18 cellular contexts compared by ENCODE assay signal in the genomic region with DNA sequence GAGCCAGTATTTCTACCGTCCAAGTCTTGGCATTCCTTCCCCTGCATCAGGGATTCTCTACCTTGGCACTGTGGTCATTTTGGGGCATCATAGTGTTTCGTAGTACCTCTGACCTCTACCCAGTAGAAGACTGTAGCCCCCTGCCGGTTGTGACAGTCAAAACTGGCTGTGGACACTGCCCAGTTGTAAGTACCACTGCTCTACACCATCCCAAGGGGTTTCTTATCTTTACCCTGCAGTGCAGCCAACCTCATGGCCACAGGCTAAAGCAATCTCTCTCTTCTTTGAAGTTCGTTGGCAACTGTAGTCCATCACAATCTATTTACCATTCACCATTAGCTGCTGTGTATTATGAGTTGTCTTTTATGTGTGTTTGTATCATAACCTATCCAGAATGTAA. TPM values are rescaled to one million over a fixed set of nuclear protein-coding genes. Genes with fewer than 3 reads are reported as not detected.
DNase-seq lines count a peak whose midpoint lies in the region; ATAC-seq and TF ChIP-seq lines count a peak whose summit lies in the region.
"Had no signal": no experiment of that assay in that cellular context is flagged by ENCODE, and none has a peak within 500 bp of the region (broad histone marks: within the 10 kb centered on the region; RNA-seq: fewer than 3 reads in every experiment).

No MANE protein-coding gene starts in this region.

- ATAC-seq in WTC11 = 0 out of 2 replicates have a peak, but pooled peaks have one; percentile 30
- ATAC-seq: upper lobe of right lung had no signal

- H3K27me3 ChIP-seq in esophagus squamous epithelium = no peaks in the 10 kb centered on the region
- H3K27me3 ChIP-seq: BLaER1, brain microvascular endothelial cell, upper lobe of right lung had no signal

- TF ChIP-seq CTCF in GM12865 (IDR thresholded peaks at IDR 0.05; ENCODE audit: insufficient read depth, low read depth, low read length, missing control alignments) (peak; percentile 14), WTC11 (IDR thresholded peaks at IDR 0.05) (no peak), esophagus squamous epithelium (IDR thresholded peaks at IDR 0.05) (no peak)

- no peak overlapping the region for H3K4me3 Mint-ChIP-seq in WTC11

- CTCF ChIA-PET in WTC11 (lab: Charles Lee) = no interaction called here

- no peak overlapping the region for H3K27ac Mint-ChIP-seq in WTC11

- H3K4me1 ChIP-seq in esophagus squamous epithelium = no peaks in the 10 kb centered on the region
- H3K4me1 ChIP-seq: BLaER1, upper lobe of right lung had no signal

- H3K9me3 ChIP-seq in esophagus squamous epithelium = no peaks in the 10 kb centered on the region
- H3K9me3 ChIP-seq: BLaER1, upper lobe of right lung had no signal

- peaks cover 17% of the 10 kb centered on the region for H3K4me1 Mint-ChIP-seq in WTC11

- POLR2A ChIA-PET in WTC11 (lab: Charles Lee) = no interaction called here

- no peak overlapping the region for H3K4me3 ChIP-seq in GM12865 (ENCODE audit: low read depth, low read length)
- no peak overlapping the region for H3K4me3 ChIP-seq in esophagus squamous epithelium
- H3K4me3 ChIP-seq: BLaER1, upper lobe of right lung had no signal

- DNase-seq in CMK (ENCODE audit: low read depth) (peak; percentile 35), GM12865 (ENCODE audit: low read depth) (peak; percentile 39), NAMALWA (ENCODE audit: low spot score) (peak; percentile 11), WTC11 (ENCODE audit: low spot score) (no peak), NCI-H2171 treated with DMSO at 0.1 percent for 48 hours (lab: John Stamatoyannopoulos, UW) (no peak), 8988T (no peak), esophagus squamous epithelium (lab: John Stamatoyannopoulos, UW) (no peak)
- DNase-seq: activated CD4-positive, alpha-beta T cell treated with anti-CD3 and anti-CD28 coated beads, Interleukin-2, amount 50 U/mL, for 1 hour; activated CD8-positive, alpha-beta memory T cell treated with anti-CD3 and anti-CD28 coated beads, Interleukin-2, amount 50 U/mL, for 48 hours; brain microvascular endothelial cell; Kasumi-1; mammary epithelial cell; NCI-H1105 treated with DMSO at 0.1 percent for 48 hours; NCI-H774; nucleus accumbens; stimulated activated CD4-positive, alpha-beta T cell treated with anti-CD3 and anti-CD28 coated beads, Interleukin-12 subunit alpha, Interleukin-12 subunit beta, amount 100 ng/mL, for 4 hours; upper lobe of right lung had no signal

- no peaks in the 10 kb centered on the region for H3K27me3 Mint-ChIP-seq in WTC11 (ENCODE audit: low read depth)

- H3K36me3 Mint-ChIP-seq in WTC11 = no peaks in the 10 kb centered on the region

- no peak overlapping the region for H3K27ac ChIP-seq in esophagus squamous epithelium
- H3K27ac ChIP-seq: BLaER1, brain microvascular endothelial cell, upper lobe of right lung had no signal

- no peaks in the 10 kb centered on the region for H3K9me3 Mint-ChIP-seq in WTC11

- no peak for TF ChIP-seq POLR2A in esophagus squamous epithelium (IDR thresholded peaks at IDR 0.05)

- WGBS in esophagus squamous epithelium, 2 donors = 56 to 61% methylated on average over 4 of the region's 4 CpGs

- no peaks in the 10 kb centered on the region for H3K36me3 ChIP-seq in esophagus squamous epithelium
- H3K36me3 ChIP-seq: BLaER1, brain microvascular endothelial cell, upper lobe of right lung had no signal

- intact Hi-C loops in esophagus squamous epithelium (cut with DNase I) = no loop called here

TF ChIP-seq in WTC11, 78 proteins besides CTCF, POLR2A, EP300 and RAD21:
- TF ChIP-seq ZNF121 (CRISPR knock-in tag; IDR thresholded peaks at IDR 0.05) = no peak
- TF ChIP-seq IRF2 (CRISPR knock-in tag; IDR thresholded peaks at IDR 0.05; ENCODE audit: borderline replicate concordance, low read depth) = no peak
- TF ChIP-seq, protein P1, sequence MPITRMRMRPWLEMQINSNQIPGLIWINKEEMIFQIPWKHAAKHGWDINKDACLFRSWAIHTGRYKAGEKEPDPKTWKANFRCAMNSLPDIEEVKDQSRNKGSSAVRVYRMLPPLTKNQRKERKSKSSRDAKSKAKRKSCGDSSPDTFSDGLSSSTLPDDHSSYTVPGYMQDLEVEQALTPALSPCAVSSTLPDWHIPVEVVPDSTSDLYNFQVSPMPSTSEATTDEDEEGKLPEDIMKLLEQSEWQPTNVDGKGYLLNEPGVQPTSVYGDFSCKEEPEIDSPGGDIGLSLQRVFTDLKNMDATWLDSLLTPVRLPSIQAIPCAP (CRISPR knock-in tag; IDR thresholded peaks at IDR 0.05) = no peak
- TF ChIP-seq NFE2L1 (CRISPR knock-in tag; IDR thresholded peaks at IDR 0.05) = no peak
- TF ChIP-seq, protein P2, sequence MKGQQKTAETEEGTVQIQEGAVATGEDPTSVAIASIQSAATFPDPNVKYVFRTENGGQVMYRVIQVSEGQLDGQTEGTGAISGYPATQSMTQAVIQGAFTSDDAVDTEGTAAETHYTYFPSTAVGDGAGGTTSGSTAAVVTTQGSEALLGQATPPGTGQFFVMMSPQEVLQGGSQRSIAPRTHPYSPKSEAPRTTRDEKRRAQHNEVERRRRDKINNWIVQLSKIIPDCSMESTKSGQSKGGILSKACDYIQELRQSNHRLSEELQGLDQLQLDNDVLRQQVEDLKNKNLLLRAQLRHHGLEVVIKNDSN (CRISPR knock-in tag; IDR thresholded peaks at IDR 0.05) = no peak
- no peak for TF ChIP-seq ZNF423 (CRISPR knock-in tag; IDR thresholded peaks at IDR 0.05)
- TF ChIP-seq, protein P3, sequence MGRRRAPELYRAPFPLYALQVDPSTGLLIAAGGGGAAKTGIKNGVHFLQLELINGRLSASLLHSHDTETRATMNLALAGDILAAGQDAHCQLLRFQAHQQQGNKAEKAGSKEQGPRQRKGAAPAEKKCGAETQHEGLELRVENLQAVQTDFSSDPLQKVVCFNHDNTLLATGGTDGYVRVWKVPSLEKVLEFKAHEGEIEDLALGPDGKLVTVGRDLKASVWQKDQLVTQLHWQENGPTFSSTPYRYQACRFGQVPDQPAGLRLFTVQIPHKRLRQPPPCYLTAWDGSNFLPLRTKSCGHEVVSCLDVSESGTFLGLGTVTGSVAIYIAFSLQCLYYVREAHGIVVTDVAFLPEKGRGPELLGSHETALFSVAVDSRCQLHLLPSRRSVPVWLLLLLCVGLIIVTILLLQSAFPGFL (CRISPR knock-in tag; IDR thresholded peaks at IDR 0.05; ENCODE audit: borderline replicate concordance) = no peak
- TF ChIP-seq, protein P4, sequence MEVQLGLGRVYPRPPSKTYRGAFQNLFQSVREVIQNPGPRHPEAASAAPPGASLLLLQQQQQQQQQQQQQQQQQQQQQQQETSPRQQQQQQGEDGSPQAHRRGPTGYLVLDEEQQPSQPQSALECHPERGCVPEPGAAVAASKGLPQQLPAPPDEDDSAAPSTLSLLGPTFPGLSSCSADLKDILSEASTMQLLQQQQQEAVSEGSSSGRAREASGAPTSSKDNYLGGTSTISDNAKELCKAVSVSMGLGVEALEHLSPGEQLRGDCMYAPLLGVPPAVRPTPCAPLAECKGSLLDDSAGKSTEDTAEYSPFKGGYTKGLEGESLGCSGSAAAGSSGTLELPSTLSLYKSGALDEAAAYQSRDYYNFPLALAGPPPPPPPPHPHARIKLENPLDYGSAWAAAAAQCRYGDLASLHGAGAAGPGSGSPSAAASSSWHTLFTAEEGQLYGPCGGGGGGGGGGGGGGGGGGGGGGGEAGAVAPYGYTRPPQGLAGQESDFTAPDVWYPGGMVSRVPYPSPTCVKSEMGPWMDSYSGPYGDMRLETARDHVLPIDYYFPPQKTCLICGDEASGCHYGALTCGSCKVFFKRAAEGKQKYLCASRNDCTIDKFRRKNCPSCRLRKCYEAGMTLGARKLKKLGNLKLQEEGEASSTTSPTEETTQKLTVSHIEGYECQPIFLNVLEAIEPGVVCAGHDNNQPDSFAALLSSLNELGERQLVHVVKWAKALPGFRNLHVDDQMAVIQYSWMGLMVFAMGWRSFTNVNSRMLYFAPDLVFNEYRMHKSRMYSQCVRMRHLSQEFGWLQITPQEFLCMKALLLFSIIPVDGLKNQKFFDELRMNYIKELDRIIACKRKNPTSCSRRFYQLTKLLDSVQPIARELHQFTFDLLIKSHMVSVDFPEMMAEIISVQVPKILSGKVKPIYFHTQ (CRISPR knock-in tag; IDR thresholded peaks at IDR 0.05) = no peak
- TF ChIP-seq ESRRA (CRISPR knock-in tag; IDR thresholded peaks at IDR 0.05; ENCODE audit: borderline replicate concordance) = no peak

RNA-seq across cellular contexts. Expression of a gene that starts 29.3 kb away (rescaled TPM):
- total RNA-seq in WTC11 (2021) (3.2 to 4.7 TPM (median 4.4 TPM) in 3 replicates), esophagus squamous epithelium (1 to 10 TPM; 1.2 to 6.3 (median 2.4) TPM)

Comparison
In these comparisons a context has a peak if more than half of its experiments do, and no peak if none do; other contexts are left out.
1. DNase-seq: peak in CMK (single experiment), GM12865 (single experiment) and NAMALWA (single experiment); none in WTC11 (single experiment), NCI-H2171 treated with DMSO at 0.1 percent for 48 hours (single experiment), 8988T (single experiment) and esophagus squamous epithelium (single experiment).